Comparison of ENCODE assay signal across 13 cellular contexts in genomic region chr1:76746195-76746594, GRCh38.
DNase-seq lines count a peak whose midpoint lies in the region; ATAC-seq and TF ChIP-seq lines count a peak whose summit lies in the region.
"Had no signal": no experiment of that assay in that cellular context is flagged by ENCODE, and none has a peak within 500 bp of the region (broad histone marks: within the 10 kb centered on the region; RNA-seq: fewer than 3 reads in every experiment).

No MANE protein-coding gene starts in this region.

- H3K4me1 ChIP-seq in mammary epithelial cell (ENCODE audit: insufficient read depth, low read length) (no peaks in the 10 kb centered on the region), HAP-1 (no peaks in the 10 kb centered on the region), GM23338 (ENCODE audit: insufficient read depth) (no peaks in the 10 kb centered on the region)
- H3K4me1 ChIP-seq: BLaER1 treated with 17β-estradiol and CSF1 and Interleukin-3, amounts not matched to agents 10 nM and 100 nM had no signal

- no peaks in the 10 kb centered on the region for H3K4me1 Mint-ChIP-seq in MCF 10A (ENCODE audit: insufficient read depth, unreplicated experiment)
- H3K4me1 Mint-ChIP-seq in GM23338: no peaks in the 10 kb centered on the region
- H3K4me1 Mint-ChIP-seq: CD4-positive, CD25-positive, alpha-beta regulatory T cell had no signal

- H3K9me2 ChIP-seq in GM23338 (ENCODE audit: insufficient read depth): peaks cover 5% of the 10 kb centered on the region; the same call in 1 of the 2 replicates

- H3K9me3 ChIP-seq in mammary epithelial cell (replicated peaks; ENCODE audit: insufficient read depth, low read length): no peaks in the 10 kb centered on the region
- no peaks in the 10 kb centered on the region for H3K9me3 ChIP-seq in HAP-1

- no peaks in the 10 kb centered on the region for H3K27me3 Mint-ChIP-seq in MCF 10A (ENCODE audit: insufficient read depth, unreplicated experiment)
- peaks cover 2% of the 10 kb centered on the region for H3K27me3 Mint-ChIP-seq in GM23338 (ENCODE audit: insufficient read depth, low read depth, poor library complexity)
- H3K27me3 Mint-ChIP-seq: CD4-positive, CD25-positive, alpha-beta regulatory T cell had no signal

- H3K4me2 ChIP-seq in mammary epithelial cell (ENCODE audit: insufficient read depth, low read depth, low read length): no peak overlapping the region
- no peak overlapping the region for H3K4me2 ChIP-seq in GM23338
- H3K4me2 ChIP-seq: BLaER1 treated with 17β-estradiol and CSF1 and Interleukin-3, amounts not matched to agents 10 nM and 100 nM had no signal

- CTCF ChIA-PET in mammary epithelial cell (lab: Charles Lee; ENCODE audit: low non-redundant PET): no interaction called here
- CTCF ChIA-PET in MCF 10A (lab: Yijun Ruan, JAX): no interaction called here

- POLR2A ChIA-PET in MCF 10A (lab: Yijun Ruan, JAX): no interaction called here

- H3K27me3 ChIP-seq in mammary epithelial cell (ENCODE audit: insufficient read depth, low read length) (no peaks in the 10 kb centered on the region), HAP-1 (ENCODE audit: low read depth) (no peaks in the 10 kb centered on the region), GM23338 (ENCODE audit: insufficient read depth) (no peaks in the 10 kb centered on the region)
- H3K27me3 ChIP-seq: BLaER1 treated with 17β-estradiol and CSF1 and Interleukin-3, amounts not matched to agents 10 nM and 100 nM had no signal

- dilution Hi-C loops in mammary epithelial cell (cut with HindIII; ENCODE audit: low sequenced_read_pairs): no loop called here

- H3K79me2 ChIP-seq in mammary epithelial cell (ENCODE audit: insufficient read depth, low read length) (no peaks in the 10 kb centered on the region), GM23338 (replicated peaks; ENCODE audit: insufficient read depth) (no peaks in the 10 kb centered on the region)

- in situ Hi-C loops in mammary epithelial cell (cut with MboI; ENCODE audit: low sequenced_read_pairs in 2 of 2): no loop called here
- in situ Hi-C loops in HAP-1 (cut with MboI; ENCODE audit: low sequenced_read_pairs): no loop called here

- H3K9ac ChIP-seq in mammary epithelial cell (ENCODE audit: insufficient read depth, low read length): no peak overlapping the region
- H3K9ac ChIP-seq: BLaER1 treated with 17β-estradiol and CSF1 and Interleukin-3, amounts not matched to agents 10 nM and 100 nM had no signal

- H2AFZ ChIP-seq in mammary epithelial cell (ENCODE audit: low read depth, low read length) (no peak overlapping the region), GM23338 (no peak overlapping the region)

- TF ChIP-seq CTCF in mammary epithelial cell (conservative IDR thresholded peaks at IDR 0.05 in 1 of 2, IDR thresholded peaks at IDR 0.05 in 1 of 2; ENCODE audit: extremely low read depth in 1 of 2, insufficient read depth in 1 of 2, low read depth in 1 of 2, low read length in 2 of 2): no peak
- TF ChIP-seq CTCF in MCF 10A (IDR thresholded peaks at IDR 0.05; ENCODE audit: unreplicated experiment): no peak
- TF ChIP-seq CTCF in GM23338 (conservative IDR thresholded peaks at IDR 0.05; ENCODE audit: low read depth in 2 of 2): no peak

- peak; percentile 41 for DNase-seq in mammary epithelial cell
- DNase-seq in MCF 10A (ENCODE audit: unreplicated experiment): no peak
- peak; percentile 4 for DNase-seq in M059J (ENCODE audit: low read depth)
- peak; percentile 82 for DNase-seq in amniotic epithelial cell (ENCODE audit: low read depth)
- DNase-seq in germinal center (ENCODE audit: low spot score): no peak
- no peak for DNase-seq in HAP-1 (ENCODE audit: low spot score in 2 of 2)
- DNase-seq in GM23338 (ENCODE audit: low spot score): no peak
- DNase-seq: CD4-positive, CD25-positive, alpha-beta regulatory T cell; GDM1 had no signal

- H3K36me3 Mint-ChIP-seq in MCF 10A (ENCODE audit: insufficient read depth, unreplicated experiment) (no peaks in the 10 kb centered on the region), GM23338 (ENCODE audit: low read depth) (no peaks in the 10 kb centered on the region; the same call in 2 of the 3 replicates)
- H3K36me3 Mint-ChIP-seq: CD4-positive, CD25-positive, alpha-beta regulatory T cell had no signal

- H3K4me3 ChIP-seq in mammary epithelial cell (replicated peaks in 1 of 3; ENCODE audit: insufficient read depth in 1 of 3, low read depth in 2 of 3, low read length in 3 of 3): no peak overlapping the region
- H3K4me3 ChIP-seq in HAP-1: no peak overlapping the region
- H3K4me3 ChIP-seq in GM23338: no peak overlapping the region
- H3K4me3 ChIP-seq: BLaER1 treated with 17β-estradiol and CSF1 and Interleukin-3, amounts not matched to agents 10 nM and 100 nM had no signal

- H3K27ac Mint-ChIP-seq in MCF 10A (ENCODE audit: low read depth, unreplicated experiment): no peak overlapping the region
- H3K27ac Mint-ChIP-seq in GM23338: no peak overlapping the region
- H3K27ac Mint-ChIP-seq: CD4-positive, CD25-positive, alpha-beta regulatory T cell had no signal

- H4K20me1 ChIP-seq in mammary epithelial cell (ENCODE audit: insufficient read depth, low read length): no peaks in the 10 kb centered on the region
- no peaks in the 10 kb centered on the region for H4K20me1 ChIP-seq in GM23338 (replicated peaks; ENCODE audit: insufficient read depth)
- H4K20me1 ChIP-seq: BLaER1 treated with 17β-estradiol and CSF1 and Interleukin-3, amounts not matched to agents 10 nM and 100 nM had no signal

- H3K9me3 Mint-ChIP-seq in MCF 10A (ENCODE audit: unreplicated experiment) (peaks cover 15% of the 10 kb centered on the region), GM23338 (peaks cover 6% of the 10 kb centered on the region; the same call in 2 of the 3 replicates)

- WGBS in mammary epithelial cell (ENCODE audit: low coverage, missing lambda C conversion rate): 94% methylated on average over 1 of the region's 1 CpG

- H3K4me3 Mint-ChIP-seq in MCF 10A (ENCODE audit: unreplicated experiment) (no peak overlapping the region), GM23338 (no peak overlapping the region)
- H3K4me3 Mint-ChIP-seq: CD4-positive, CD25-positive, alpha-beta regulatory T cell had no signal

- no peaks in the 10 kb centered on the region for H3F3A ChIP-seq in GM23338 (replicated peaks; ENCODE audit: low read depth)

- no peaks in the 10 kb centered on the region for H3K36me3 ChIP-seq in mammary epithelial cell (ENCODE audit: insufficient read depth, low read length)
- H3K36me3 ChIP-seq in HAP-1 (replicated peaks): no peaks in the 10 kb centered on the region
- H3K36me3 ChIP-seq in GM23338 (ENCODE audit: insufficient read depth): no peaks in the 10 kb centered on the region
- H3K36me3 ChIP-seq: BLaER1 treated with 17β-estradiol and CSF1 and Interleukin-3, amounts not matched to agents 10 nM and 100 nM had no signal

- intact Hi-C loops in mammary epithelial cell (cut with micrococcal nuclease): no loop called here
- intact Hi-C loops in MCF 10A (cut with micrococcal nuclease): no loop called here

- H3K27ac ChIP-seq in mammary epithelial cell (ENCODE audit: insufficient read depth, low read depth, low read length): no peak overlapping the region
- H3K27ac ChIP-seq in temporal lobe (ENCODE audit: low read depth, low read length): peak overlapping the region; percentile 82
- no peak overlapping the region for H3K27ac ChIP-seq in GM23338 (ENCODE audit: low read depth)
- H3K27ac ChIP-seq: 22Rv1; BLaER1 treated with 17β-estradiol and CSF1 and Interleukin-3, amounts not matched to agents 10 nM and 100 nM had no signal

- no TSS peak for BruUV-seq in mammary epithelial cell (replicated peaks; lab: Mats Ljungman, UMichigan)
- no TSS peak for BruUV-seq in MCF 10A (replicated peaks; lab: Mats Ljungman, UMichigan)

- no peak for ATAC-seq in GM23338
- ATAC-seq: HepG2 had no signal

TF ChIP-seq in GM23338, 12 proteins besides CTCF, POLR2A, EP300 and RAD21 (continues in another document):
- no peak for TF ChIP-seq EZH2phosphoT487 (IDR thresholded peaks at IDR 0.05; ENCODE audit: unreplicated experiment)
- TF ChIP-seq REST (IDR thresholded peaks at IDR 0.05; ENCODE audit: unreplicated experiment): no peak
- no peak for TF ChIP-seq EZH2 (IDR thresholded peaks at IDR 0.05; ENCODE audit: low read depth, unreplicated experiment)
- no peak for TF ChIP-seq POLR2AphosphoS5 (IDR thresholded peaks at IDR 0.05; ENCODE audit: low read depth)

Comparison
In these comparisons a context has a peak if more than half of its experiments do, and no peak if none do; other contexts are left out.
1. DNase-seq: peak in mammary epithelial cell (single experiment), M059J (single experiment) and amniotic epithelial cell (single experiment); none in MCF 10A (single experiment), germinal center (single experiment), HAP-1 (0 of 2) and GM23338 (single experiment).